Comparison of ENCODE assay signal across 9 cellular contexts in genomic region chr16:11205754-11206459, GRCh38. TPM values are rescaled to one million over a fixed set of nuclear protein-coding genes. Genes with fewer than 3 reads are reported as not detected.
DNase-seq lines count a peak whose midpoint lies in the region; ATAC-seq and TF ChIP-seq lines count a peak whose summit lies in the region.
"Had no signal": no experiment of that assay in that cellular context is flagged by ENCODE, and none has a peak within 500 bp of the region (broad histone marks: within the 10 kb centered on the region; RNA-seq: fewer than 3 reads in every experiment).

No MANE protein-coding gene starts in this region.

- H3K9me3 ChIP-seq in GM23248 (ENCODE audit: low read depth) (no peaks in the 10 kb centered on the region), left lung (peaks cover 0 to 6% of the 10 kb centered on the region in 2 donors)

- no peak overlapping the region for H3K4me3 Mint-ChIP-seq in activated CD4-positive, alpha-beta memory T cell treated with anti-CD3 and anti-CD28 coated beads for 36 hours
- H3K4me3 Mint-ChIP-seq: activated naive CD4-positive, alpha-beta T cell treated with anti-CD3 and anti-CD28 coated beads, Interleukin-2, amount 10 ng/mL, durations not matched to agents 7 days and 5 days had no signal

- H2AFZ ChIP-seq in GM23248 = no peak overlapping the region

- H3K27me3 Mint-ChIP-seq in activated CD4-positive, alpha-beta memory T cell treated with anti-CD3 and anti-CD28 coated beads for 36 hours = no peaks in the 10 kb centered on the region

- H3K4me1 Mint-ChIP-seq in activated CD4-positive, alpha-beta memory T cell treated with anti-CD3 and anti-CD28 coated beads for 36 hours (ENCODE audit: low read depth) = peaks cover 29% of the 10 kb centered on the region

- H3K9ac ChIP-seq in GM23248 = no peak overlapping the region

- POLR2A ChIA-PET in activated CD4-positive, alpha-beta memory T cell treated with anti-CD3 and anti-CD28 coated beads for 36 hours (lab: Charles Lee) = interaction anchor here (0.6 to 2.0 kb wide), 7 partner anchors 10 to 111 kb away, joined by 3 to 14 read pairs (median 4); partner anchors contain the start of gene SOCS1

- H3K36me3 ChIP-seq in GM23248 (ENCODE audit: low read depth) = no peaks in the 10 kb centered on the region
- H3K36me3 ChIP-seq in left lung = no peaks in the 10 kb centered on the region

- H3K4me1 ChIP-seq in GM23248 (ENCODE audit: insufficient read depth) = peaks cover 19% of the 10 kb centered on the region
- H3K4me1 ChIP-seq in left lung = peaks cover 0 to 77% of the 10 kb centered on the region in 2 donors
- peaks cover 35% of the 10 kb centered on the region for H3K4me1 ChIP-seq in foreskin keratinocyte

- H3K27me3 ChIP-seq in GM23248 (replicated peaks; ENCODE audit: insufficient read depth) (no peaks in the 10 kb centered on the region), left lung (peaks cover 0 to 3% of the 10 kb centered on the region in 2 donors), foreskin keratinocyte (no peaks in the 10 kb centered on the region)

- peaks cover 10% of the 10 kb centered on the region for H3K9me3 Mint-ChIP-seq in activated CD4-positive, alpha-beta memory T cell treated with anti-CD3 and anti-CD28 coated beads for 36 hours

- H3K4me2 ChIP-seq in GM23248 (ENCODE audit: unreplicated experiment) = no peak overlapping the region

- H3F3A ChIP-seq in GM23248 (ENCODE audit: insufficient read depth) = peaks cover 13% of the 10 kb centered on the region

- intact Hi-C loops in activated CD4-positive, alpha-beta memory T cell treated with anti-CD3 and anti-CD28 coated beads for 36 hours (cut with micrococcal nuclease) = loop anchor here (1.0 kb wide), 1 partner anchor 18 kb away; no protein-coding TSS in a partner anchor
- intact Hi-C loops in left lung (cut with DNase I) = no loop called here

- no peak overlapping the region for H3K27ac ChIP-seq in GM23248
- peak overlapping the region in 1 of 2 donors; percentile 67 for H3K27ac ChIP-seq in left lung
- no peak overlapping the region for H3K27ac ChIP-seq in foreskin keratinocyte
- no peak overlapping the region for H3K27ac ChIP-seq in substantia nigra (ENCODE audit: low read depth, low read length, poor library complexity, severe bottlenecking)

- CTCF ChIA-PET in activated CD4-positive, alpha-beta memory T cell treated with anti-CD3 and anti-CD28 coated beads for 36 hours (lab: Charles Lee) = interaction anchor here (0.6 to 2.4 kb wide), 4 partner anchors 10 to 542 kb away, joined by 3 to 13 read pairs (median 4); no protein-coding TSS in a partner anchor

- no peaks in the 10 kb centered on the region for H3K9me2 ChIP-seq in GM23248 (ENCODE audit: insufficient read depth)

- H3K4me3 ChIP-seq in GM23248 (no peak overlapping the region), left lung (no peak overlapping the region)

- peaks cover 3% of the 10 kb centered on the region for H3K36me3 Mint-ChIP-seq in activated CD4-positive, alpha-beta memory T cell treated with anti-CD3 and anti-CD28 coated beads for 36 hours

- H3K79me2 ChIP-seq in GM23248 (ENCODE audit: insufficient read depth) = no peaks in the 10 kb centered on the region

- in situ Hi-C loops in GM23248 (cut with MboI) = no loop called here

- DNase-seq in Daoy (ENCODE audit: low read depth) (peak; percentile 50), GM23248 (peak; percentile 43), left lung (peak in 1 of 2 donors; percentile 87), foreskin keratinocyte (no peak), NCI-H1436 treated with DMSO at 0.1 percent for 48 hours (lab: John Stamatoyannopoulos, UW) (no peak), GDM1 (lab: John Stamatoyannopoulos, UW) (no peak), substantia nigra (lab: John Stamatoyannopoulos, UW) (no peak)
- peak; percentile 62 for DNase-seq in activated CD4-positive, alpha-beta memory T cell treated with anti-CD3 and anti-CD28 coated beads for 36 hours
- DNase-seq: activated naive CD4-positive, alpha-beta T cell treated with anti-CD3 and anti-CD28 coated beads, Interleukin-2, amount 10 ng/mL, durations not matched to agents 7 days and 5 days had no signal

- no peaks in the 10 kb centered on the region for H4K20me1 ChIP-seq in GM23248 (ENCODE audit: insufficient read depth)

- TF ChIP-seq CTCF in left lung (IDR thresholded peaks at IDR 0.05) (no peak), foreskin keratinocyte (conservative IDR thresholded peaks at IDR 0.05) (no peak)

- WGBS in GM23248 (ENCODE audit: low coverage in 1 of 2, low lambda C conversion rate in 2 of 2, missing lambda C conversion rate in 2 of 2), 2 experiments = 62 to 65% methylated on average over 11 of the region's 11 CpGs

- H3K27ac Mint-ChIP-seq in activated CD4-positive, alpha-beta memory T cell treated with anti-CD3 and anti-CD28 coated beads for 36 hours = peak overlapping the region; percentile 91

- peak; percentile 54 for ATAC-seq in left lung
- no peak for ATAC-seq in foreskin keratinocyte

RNA-seq across cellular contexts. Expression of gene SOCS1, which starts 50.1 kb away (rescaled TPM):
- 1.7 and 2.1 TPM in 2 replicates for total RNA-seq in Daoy (2014; rRNA removed; shearing (Covaris generic))
- total RNA-seq in GM23248 (2014; rRNA removed; shearing (Covaris generic)) = 1.4 and 2.0 TPM in 2 replicates
- polyA plus RNA-seq in GM23248 (2016; fragmentation: Nextera tagmentation; extraction: Ambion mirVana) = 1.6 and 2.3 TPM in 2 replicates
- total RNA-seq in activated CD4-positive, alpha-beta memory T cell treated with anti-CD3 and anti-CD28 coated beads for 36 hours = 100 to 1,000 TPM; 146 to 152 TPM
- 10 to 100 TPM; 11.8 to 21.4 TPM for total RNA-seq in left lung
- 5.2 and 6.3 TPM in 2 replicates for total RNA-seq in foreskin keratinocyte
- 8.8 and 13.1 TPM in 2 replicates for polyA plus RNA-seq in foreskin keratinocyte

Comparison
In these comparisons a context has a peak if more than half of its experiments do, and no peak if none do; other contexts are left out.
1. DNase-seq: peak in Daoy (single experiment), GM23248 (single experiment) and activated CD4-positive, alpha-beta memory T cell treated with anti-CD3 and anti-CD28 coated beads for 36 hours (single experiment); none in foreskin keratinocyte (0 of 2), NCI-H1436 treated with DMSO at 0.1 percent for 48 hours (single experiment), GDM1 (single experiment) and substantia nigra (0 of 49).
2. RNA of gene SOCS1, which starts 50.1 kb away (total RNA-seq): 146 to 152 TPM in activated CD4-positive, alpha-beta memory T cell treated with anti-CD3 and anti-CD28 coated beads for 36 hours; 11.8 to 21.4 TPM in left lung, 5.2 to 6.3 TPM in foreskin keratinocyte, 1.7 to 2.1 TPM in Daoy and 1.4 to 2.0 TPM in GM23248; every median in the first group is over 4 times any median in the second.